In genomic region chr4:48891028-48891619, GRCh38 we compare ENCODE assay signal across 27 cellular contexts.
"Had no signal": no experiment of that assay in that cellular context is flagged by ENCODE, and none has a peak within 500 bp of the region (broad histone marks: within the 10 kb centered on the region; RNA-seq: fewer than 3 reads in every experiment).

No MANE protein-coding gene starts in this region.

- H3K27me3 ChIP-seq: ascending aorta, breast epithelium, cardiac muscle cell, colonic mucosa had no signal

- H3K9me3 ChIP-seq: ascending aorta, colonic mucosa had no signal

- H3K27ac ChIP-seq: ascending aorta, breast epithelium, cardiac muscle cell, colonic mucosa had no signal

- H3K4me1 ChIP-seq: ascending aorta, breast epithelium, colonic mucosa had no signal

- H3K36me3 ChIP-seq: breast epithelium, cardiac muscle cell, colonic mucosa had no signal

- ATAC-seq: activated CD4-positive, alpha-beta T cell treated with anti-CD3 and anti-CD28 coated beads for 36 hours; activated CD8-positive, alpha-beta memory T cell treated with anti-CD3 and anti-CD28 coated beads, Interleukin-2, amount 10 ng/mL, durations not matched to agents 7 days and 5 days; activated CD8-positive, alpha-beta T cell treated with anti-CD3 and anti-CD28 coated beads, Interleukin-2, amount 10 ng/mL, durations not matched to agents 7 days and 5 days; activated naive CD4-positive, alpha-beta T cell treated with anti-CD3 and anti-CD28 coated beads, Interleukin-2, amount 50 U/mL, for 72 hours; activated T-cell treated with anti-CD3 and anti-CD28 coated beads, Interleukin-2, amount 50 U/mL, for 72 hours; esophagus mucosa had no signal

- DNase-seq: activated CD4-positive, alpha-beta memory T cell treated with anti-CD3 and anti-CD28 coated beads for 36 hours; activated CD4-positive, alpha-beta T cell treated with anti-CD3 and anti-CD28 coated beads for 36 hours; activated CD4-positive, alpha-beta T cell treated with anti-CD3 and anti-CD28 coated beads, Interleukin-2, amount 10 ng/mL, durations not matched to agents 24 days and 14 days; activated CD4-positive, CD25-positive, alpha-beta regulatory T cell; activated CD4-positive, CD25-positive, alpha-beta regulatory T cell treated with anti-CD3 and anti-CD28 coated beads, Interleukin-2, amount 50 U/mL, for 72 hours; activated CD8-positive, alpha-beta memory T cell treated with anti-CD3 and anti-CD28 coated beads, Interleukin-2, amount 10 ng/mL, durations not matched to agents 7 days and 5 days; activated CD8-positive, alpha-beta memory T cell treated with anti-CD3 and anti-CD28 coated beads, Interleukin-2, amount 50 U/mL, for 48 hours; activated CD8-positive, alpha-beta T cell treated with anti-CD3 and anti-CD28 coated beads, Interleukin-2, amount 10 ng/mL, durations not matched to agents 7 days and 5 days; activated gamma-delta T cell; activated naive CD4-positive, alpha-beta T cell; activated naive CD4-positive, alpha-beta T cell treated with anti-CD3 and anti-CD28 coated beads, Interleukin-2, amount 10 ng/mL, durations not matched to agents 7 days and 5 days; activated naive CD8-positive, alpha-beta T cell treated with anti-CD3 and anti-CD28 coated beads, Interleukin-2, amount 10 ng/mL, durations not matched to agents 7 days and 5 days; activated T-cell treated with anti-CD3 and anti-CD28 coated beads for 4 hours; activated T-cell treated with anti-CD3 and anti-CD28 coated beads, Interleukin-2, amount 50 U/mL, for 24 hours; activated T-cell treated with anti-CD3 and anti-CD28 coated beads, Interleukin-2, amount 50 U/mL, for 72 hours; central memory CD4-positive, alpha-beta T cell; cerebellar nuclear complex; colonic mucosa; effector CD8-positive, alpha-beta T cell; foreskin fibroblast; head of caudate nucleus; T-helper 2 cell had no signal

- H3K4me3 ChIP-seq: ascending aorta, breast epithelium, cardiac muscle cell, colonic mucosa had no signal
